ENCODE assay signal across 8 cellular contexts in the genomic region with DNA sequence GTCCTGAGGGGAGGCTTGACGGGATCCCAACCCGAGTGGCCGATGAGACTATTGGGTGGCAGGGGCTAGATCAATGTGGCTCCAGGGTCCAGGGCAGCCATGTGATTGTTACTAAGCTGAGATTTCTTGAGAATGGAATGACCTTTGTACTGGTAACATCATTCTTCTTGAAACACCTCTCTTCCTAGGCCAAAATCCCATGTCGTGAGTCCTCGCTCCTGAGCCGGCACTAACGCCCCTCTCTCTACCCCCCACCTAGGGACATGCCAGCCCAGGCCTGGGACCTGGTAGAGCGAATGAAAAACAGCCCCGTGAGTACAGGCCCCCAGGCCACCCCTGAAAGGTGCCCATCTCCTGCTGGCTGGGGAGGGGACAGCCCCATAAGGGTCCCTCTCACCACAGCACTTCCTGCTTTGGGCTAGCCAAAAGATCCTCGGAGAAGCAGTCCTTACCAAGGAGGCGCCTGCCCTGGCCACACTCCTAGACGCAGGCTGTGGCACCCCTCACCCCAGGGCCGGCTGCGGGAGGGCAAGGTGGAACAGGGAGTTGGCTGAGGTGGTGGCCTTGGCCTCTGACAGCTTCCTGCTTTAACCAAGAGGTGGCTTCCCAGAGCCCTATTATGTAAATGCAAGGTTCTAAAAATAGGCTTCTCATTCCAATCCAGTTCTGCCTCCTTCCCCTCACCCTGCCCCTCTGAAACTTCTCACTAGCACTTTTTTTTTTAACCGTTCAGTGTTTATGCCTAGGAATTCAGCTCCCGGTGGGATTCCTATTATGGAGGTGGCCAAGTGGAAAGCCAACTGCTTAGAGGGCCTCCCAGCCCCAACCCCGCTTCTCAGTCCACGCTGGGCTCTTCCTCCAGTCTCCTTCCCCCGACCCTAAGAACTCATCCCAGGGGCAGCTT.
DNase-seq lines count a peak whose midpoint lies in the region; ATAC-seq and TF ChIP-seq lines count a peak whose summit lies in the region.

No MANE protein-coding gene starts in this region.

- peak overlapping the region; percentile 89 to 99 (median 98) for H3K27ac Mint-ChIP-seq in CD14-positive monocyte

- no peak for TF ChIP-seq CTCF in CD14-positive monocyte (IDR thresholded peaks at IDR 0.05)

- H3K36me3 Mint-ChIP-seq in CD14-positive monocyte: peaks cover 36 to 69% of the 10 kb centered on the region in 2 donors

- no peaks in the 10 kb centered on the region for H3K36me3 ChIP-seq in mucosa of stomach (ENCODE audit: control insufficient read depth, insufficient read depth, low read length)

- peaks cover 50% of the 10 kb centered on the region for H3K4me1 Mint-ChIP-seq in CD14-positive monocyte

- H3K9ac ChIP-seq in mucosa of stomach (ENCODE audit: low read length): peak overlapping the region; percentile 72

- peaks cover 0 to 4% (median 0%) of the 10 kb centered on the region in 7 donors for H3K9me3 Mint-ChIP-seq in CD14-positive monocyte

- intact Hi-C loops in CD14-positive monocyte (cut with micrococcal nuclease): loop anchor here in 1 of 2 donors (5.0 kb wide), 2 partner anchors 92 to 127 kb away; a partner anchor contains a TSS

- DNase-seq in CD14-positive monocyte (ENCODE audit: low spot score) (peak; percentile 79), dermis blood vessel endothelial cell (peak; percentile 31)
- peak; percentile 15 to 44 for DNase-seq in activated CD4-positive, alpha-beta T cell treated with anti-CD3 and anti-CD28 coated beads for 24 hours (ENCODE audit: low read depth in 2 of 2)
- DNase-seq in stimulated activated naive CD4-positive, alpha-beta T cell (lab: John Stamatoyannopoulos, UW): peak; percentile 36 to 58 (median 40)

- no peaks in the 10 kb centered on the region for H3K27me3 ChIP-seq in mucosa of stomach (ENCODE audit: control insufficient read depth, insufficient read depth, low read length)

- H3K4me3 ChIP-seq in mucosa of stomach (ENCODE audit: low read length): peak overlapping the region; percentile 34

- H3K27me3 Mint-ChIP-seq in CD14-positive monocyte (ENCODE audit: low read depth in 3 of 3): peaks cover 0 to 2% (median 0%) of the 10 kb centered on the region in 3 donors

- no peaks in the 10 kb centered on the region for H3K9me3 ChIP-seq in mucosa of stomach (ENCODE audit: control insufficient read depth, low read length)

- peak overlapping the region; percentile 48 to 81 for H3K4me3 Mint-ChIP-seq in CD14-positive monocyte

- peaks cover 63% of the 10 kb centered on the region for H3K4me1 ChIP-seq in mucosa of stomach (ENCODE audit: control insufficient read depth, insufficient read depth, low read length)

- ATAC-seq in HG03039 (IDR thresholded peaks at IDR 0.05; ENCODE audit: unreplicated experiment): peak; percentile 42
- no peak for ATAC-seq in HG02678 (IDR thresholded peaks at IDR 0.05; ENCODE audit: unreplicated experiment)
- ATAC-seq in HG03439 (IDR thresholded peaks at IDR 0.05; ENCODE audit: unreplicated experiment): no peak
